Comparison of ENCODE assay signal across 20 cellular contexts in genomic region chr14:52051251-52051650, GRCh38. TPM values are rescaled to one million over a fixed set of nuclear protein-coding genes. Genes with fewer than 3 reads are reported as not detected.
DNase-seq lines count a peak whose midpoint lies in the region; ATAC-seq and TF ChIP-seq lines count a peak whose summit lies in the region.
"Had no signal": no experiment of that assay in that cellular context is flagged by ENCODE, and none has a peak within 500 bp of the region (broad histone marks: within the 10 kb centered on the region; RNA-seq: fewer than 3 reads in every experiment).

No MANE protein-coding gene starts in this region.

- DNase-seq in breast epithelium (ENCODE audit: low spot score in 2 of 2), result no peak
- DNase-seq in mammary epithelial cell, result no peak
- DNase-seq in esophagus muscularis mucosa (ENCODE audit: extremely low spot score), result peak; percentile 79
- no peak for DNase-seq in mesothelial cell of epicardium (ENCODE audit: low spot score in 2 of 2, unreplicated experiment in 2 of 2)
- no peak for DNase-seq in uterus
- no peak for DNase-seq in stimulated activated naive CD8-positive, alpha-beta T cell treated with anti-CD3 and anti-CD28 coated beads, Interleukin-15, amount 100 ng/mL, for 72 hours
- no peak for DNase-seq in GM10248 (ENCODE audit: extremely low spot score)
- DNase-seq: 8988T; activated B cell treated with CpG ODN at 0.5 μM for 24 hours; activated CD8-positive, alpha-beta T cell treated with anti-CD3 and anti-CD28 coated beads for 36 hours; activated naive CD8-positive, alpha-beta T cell treated with anti-CD3 and anti-CD28 coated beads, Interleukin-2, amount 10 ng/mL, durations not matched to agents 7 days and 5 days; activated T-cell treated with anti-CD3 and anti-CD28 coated beads, Interleukin-2, amount 50 U/mL, for 24 hours; DMS153; Kasumi-1; NCI-H1105; NCI-H69 had no signal

- no peaks in the 10 kb centered on the region for H3K36me3 ChIP-seq in breast epithelium
- H3K36me3 ChIP-seq in mammary epithelial cell (ENCODE audit: insufficient read depth, low read length), result no peaks in the 10 kb centered on the region
- H3K36me3 ChIP-seq in esophagus muscularis mucosa, result peaks cover 0 to 13% (median 3%) of the 10 kb centered on the region in 4 donors
- no peaks in the 10 kb centered on the region for H3K36me3 ChIP-seq in uterus
- H3K36me3 ChIP-seq: neutrophil had no signal

- TF ChIP-seq POLR2A in breast epithelium (IDR thresholded peaks at IDR 0.05) (no peak), esophagus muscularis mucosa (IDR thresholded peaks at IDR 0.05; ENCODE audit: low read depth) (no peak), uterus (IDR thresholded peaks at IDR 0.05) (no peak)

- no peaks in the 10 kb centered on the region for H3K36me3 Mint-ChIP-seq in mesothelial cell of epicardium
- H3K36me3 Mint-ChIP-seq: activated naive CD8-positive, alpha-beta T cell treated with anti-CD3 and anti-CD28 coated beads, Interleukin-2, amount 10 ng/mL, durations not matched to agents 7 days and 5 days had no signal

- H3K4me3 Mint-ChIP-seq in mesothelial cell of epicardium, result peak overlapping the region; percentile 18
- H3K4me3 Mint-ChIP-seq in stimulated activated naive CD8-positive, alpha-beta T cell treated with anti-CD3 and anti-CD28 coated beads, Interleukin-15, amount 100 ng/mL, for 72 hours, result no peak overlapping the region
- H3K4me3 Mint-ChIP-seq: activated B cell treated with CpG ODN at 0.5 μM for 24 hours; activated CD8-positive, alpha-beta T cell treated with anti-CD3 and anti-CD28 coated beads for 36 hours; activated naive CD8-positive, alpha-beta T cell treated with anti-CD3 and anti-CD28 coated beads, Interleukin-2, amount 10 ng/mL, durations not matched to agents 7 days and 5 days; activated T-cell treated with anti-CD3 and anti-CD28 coated beads, Interleukin-2, amount 50 U/mL, for 24 hours had no signal

- CTCF ChIA-PET in mammary epithelial cell (lab: Charles Lee; ENCODE audit: low non-redundant PET) (no interaction called here), GM10248 (lab: Yijun Ruan, JAX) (interaction anchor here (1.3 kb wide), 2 partner anchors 9 to 20 kb away, joined by 3 to 6 read pairs; no protein-coding TSS in a partner anchor)

- H3K4me1 ChIP-seq in breast epithelium (peaks cover 0 to 6% of the 10 kb centered on the region in 2 donors), mammary epithelial cell (ENCODE audit: insufficient read depth, low read length) (peaks cover 10% of the 10 kb centered on the region), esophagus muscularis mucosa (peaks cover 87 to 100% (median 93%) of the 10 kb centered on the region in 4 donors), uterus (peaks cover 4 to 10% of the 10 kb centered on the region in 2 donors)

- H3K9me3 ChIP-seq in breast epithelium, result no peaks in the 10 kb centered on the region
- no peaks in the 10 kb centered on the region for H3K9me3 ChIP-seq in mammary epithelial cell (replicated peaks; ENCODE audit: insufficient read depth, low read length)
- H3K9me3 ChIP-seq in esophagus muscularis mucosa, result no peaks in the 10 kb centered on the region
- H3K9me3 ChIP-seq in uterus, result no peaks in the 10 kb centered on the region
- H3K9me3 ChIP-seq: neutrophil had no signal

- H3K27me3 ChIP-seq in breast epithelium, result no peaks in the 10 kb centered on the region
- H3K27me3 ChIP-seq in mammary epithelial cell (ENCODE audit: insufficient read depth, low read length), result no peaks in the 10 kb centered on the region
- H3K27me3 ChIP-seq in esophagus muscularis mucosa, result no peaks in the 10 kb centered on the region
- H3K27me3 ChIP-seq in uterus, result no peaks in the 10 kb centered on the region

- no TSS peak for BruUV-seq in mammary epithelial cell (replicated peaks; lab: Mats Ljungman, UMichigan)

- H3K9ac ChIP-seq in mammary epithelial cell (ENCODE audit: insufficient read depth, low read length), result no peak overlapping the region

- H3K4me3 ChIP-seq in breast epithelium, result no peak overlapping the region
- H3K4me3 ChIP-seq in mammary epithelial cell (replicated peaks in 1 of 3; ENCODE audit: insufficient read depth in 1 of 3, low read depth in 2 of 3, low read length in 3 of 3), result no peak overlapping the region
- H3K4me3 ChIP-seq in esophagus muscularis mucosa, result peak overlapping the region in 2 of 4 donors; percentile 3 to 10
- H3K4me3 ChIP-seq in uterus, result no peak overlapping the region

- H3K27ac ChIP-seq in breast epithelium (peak overlapping the region; percentile 10 to 34), mammary epithelial cell (ENCODE audit: insufficient read depth, low read depth, low read length) (no peak overlapping the region), esophagus muscularis mucosa (replicated peaks in 1 of 4) (peak overlapping the region; percentile 82 to 92 (median 84)), uterus (peak overlapping the region; percentile 71 to 78)
- H3K27ac ChIP-seq: C4-2B, neutrophil had no signal

- dilution Hi-C loops in mammary epithelial cell (cut with HindIII; ENCODE audit: low sequenced_read_pairs), result no loop called here

- no peaks in the 10 kb centered on the region for H3K27me3 Mint-ChIP-seq in mesothelial cell of epicardium (ENCODE audit: low read depth)
- H3K27me3 Mint-ChIP-seq in stimulated activated naive CD8-positive, alpha-beta T cell treated with anti-CD3 and anti-CD28 coated beads, Interleukin-15, amount 100 ng/mL, for 72 hours, result peaks cover 29% of the 10 kb centered on the region

- WGBS in mammary epithelial cell (ENCODE audit: low coverage, missing lambda C conversion rate), result 97% methylated on average over 3 of the region's 3 CpGs
- WGBS in esophagus muscularis mucosa, result 53% methylated on average over 3 of the region's 3 CpGs

- H3K9me3 Mint-ChIP-seq in mesothelial cell of epicardium, result no peaks in the 10 kb centered on the region
- no peaks in the 10 kb centered on the region for H3K9me3 Mint-ChIP-seq in stimulated activated naive CD8-positive, alpha-beta T cell treated with anti-CD3 and anti-CD28 coated beads, Interleukin-15, amount 100 ng/mL, for 72 hours
- H3K9me3 Mint-ChIP-seq: activated B cell treated with CpG ODN at 0.5 μM for 24 hours; activated CD8-positive, alpha-beta T cell treated with anti-CD3 and anti-CD28 coated beads for 36 hours; activated naive CD8-positive, alpha-beta T cell treated with anti-CD3 and anti-CD28 coated beads, Interleukin-2, amount 10 ng/mL, durations not matched to agents 7 days and 5 days; activated T-cell treated with anti-CD3 and anti-CD28 coated beads, Interleukin-2, amount 50 U/mL, for 24 hours had no signal

- no peaks in the 10 kb centered on the region for H4K20me1 ChIP-seq in mammary epithelial cell (ENCODE audit: insufficient read depth, low read length)

- no peak for ATAC-seq in HG02840 (IDR thresholded peaks at IDR 0.05; ENCODE audit: low FRiP score, unreplicated experiment)
- no peak for ATAC-seq in stimulated activated naive CD8-positive, alpha-beta T cell treated with anti-CD3 and anti-CD28 coated beads, Interleukin-15, amount 100 ng/mL, for 72 hours
- ATAC-seq: activated CD8-positive, alpha-beta T cell treated with anti-CD3 and anti-CD28 coated beads for 36 hours had no signal

- H3K27ac Mint-ChIP-seq in mesothelial cell of epicardium, result peak overlapping the region; percentile 84
- no peak overlapping the region for H3K27ac Mint-ChIP-seq in stimulated activated naive CD8-positive, alpha-beta T cell treated with anti-CD3 and anti-CD28 coated beads, Interleukin-15, amount 100 ng/mL, for 72 hours
- H3K27ac Mint-ChIP-seq: activated B cell treated with CpG ODN at 0.5 μM for 24 hours; activated CD8-positive, alpha-beta T cell treated with anti-CD3 and anti-CD28 coated beads for 36 hours; activated naive CD8-positive, alpha-beta T cell treated with anti-CD3 and anti-CD28 coated beads, Interleukin-2, amount 10 ng/mL, durations not matched to agents 7 days and 5 days; activated T-cell treated with anti-CD3 and anti-CD28 coated beads, Interleukin-2, amount 50 U/mL, for 24 hours had no signal

- H2AFZ ChIP-seq in mammary epithelial cell (ENCODE audit: low read depth, low read length), result no peak overlapping the region

- TF ChIP-seq CTCF in breast epithelium (IDR thresholded peaks at IDR 0.05) (no peak), mammary epithelial cell (conservative IDR thresholded peaks at IDR 0.05 in 1 of 2, IDR thresholded peaks at IDR 0.05 in 1 of 2; ENCODE audit: extremely low read depth in 1 of 2, insufficient read depth in 1 of 2, low read depth in 1 of 2, low read length in 2 of 2) (no peak), esophagus muscularis mucosa (IDR thresholded peaks at IDR 0.05) (no peak), mesothelial cell of epicardium (IDR thresholded peaks at IDR 0.05; ENCODE audit: unreplicated experiment) (no peak), uterus (IDR thresholded peaks at IDR 0.05) (no peak), GM10248 (IDR thresholded peaks at IDR 0.05; ENCODE audit: control extremely low read depth, extremely low read depth, low read depth, missing control alignments) (no peak)

- POLR2A ChIA-PET in GM10248 (lab: Yijun Ruan, JAX), result no interaction called here

- peaks cover 74% of the 10 kb centered on the region for H3K4me1 Mint-ChIP-seq in mesothelial cell of epicardium
- no peaks in the 10 kb centered on the region for H3K4me1 Mint-ChIP-seq in stimulated activated naive CD8-positive, alpha-beta T cell treated with anti-CD3 and anti-CD28 coated beads, Interleukin-15, amount 100 ng/mL, for 72 hours
- H3K4me1 Mint-ChIP-seq: activated naive CD8-positive, alpha-beta T cell treated with anti-CD3 and anti-CD28 coated beads, Interleukin-2, amount 10 ng/mL, durations not matched to agents 7 days and 5 days had no signal

- peaks cover 17% of the 10 kb centered on the region for H3K79me2 ChIP-seq in mammary epithelial cell (ENCODE audit: insufficient read depth, low read length)

- intact Hi-C loops in breast epithelium (cut with DNase I; ENCODE audit: low total_unique reads) (no loop called here), mammary epithelial cell (cut with micrococcal nuclease) (no loop called here), esophagus muscularis mucosa (cut with DNase I) (no loop called here), uterus (cut with DNase I; ENCODE audit: low total_unique reads) (no loop called here)

- no peak overlapping the region for H3K4me2 ChIP-seq in mammary epithelial cell (ENCODE audit: insufficient read depth, low read depth, low read length)

- in situ Hi-C loops in mammary epithelial cell (cut with MboI; ENCODE audit: low sequenced_read_pairs in 2 of 2), result no loop called here

- no peak for TF ChIP-seq EP300 in esophagus muscularis mucosa (IDR thresholded peaks at IDR 0.05)

RNA-seq across cellular contexts. Expression of gene NID2, which starts 17.6 kb away (rescaled TPM):
- 10 to 100 TPM; 10.9 to 30.8 (median 14.2) TPM for total RNA-seq in breast epithelium
- total RNA-seq in mammary epithelial cell, result 10 to 100 TPM in 1 of 2 donors, 1 to 10 TPM in 1; 4.8 to 17.2 TPM
- 20.6 TPM for polyA plus RNA-seq in mammary epithelial cell
- polyA minus RNA-seq in mammary epithelial cell, result 36.6 TPM
- 10 to 100 TPM; 40.4 to 77.2 (median 57.5) TPM for total RNA-seq in esophagus muscularis mucosa
- total RNA-seq in mesothelial cell of epicardium, result 103 to 124 TPM (median 120 TPM) in 3 replicates
- total RNA-seq in uterus, result 10 to 100 TPM in 3 of 4 donors, 1 to 10 TPM in 1; 8.2 to 92.6 (median 32.4) TPM
- total RNA-seq: activated B cell treated with CpG ODN at 0.5 μM for 24 hours, OCI-LY7 had no signal
